Comparison of ENCODE assay signal across 19 cellular contexts in genomic region chr22:35448552-35448922, GRCh38. TPM values are rescaled to one million over a fixed set of nuclear protein-coding genes. Genes with fewer than 3 reads are reported as not detected.
DNase-seq lines count a peak whose midpoint lies in the region; ATAC-seq, FAIRE-seq and TF ChIP-seq lines count a peak whose summit lies in the region.
"Had no signal": no experiment of that assay in that cellular context is flagged by ENCODE, and none has a peak within 500 bp of the region (broad histone marks: within the 10 kb centered on the region; RNA-seq: fewer than 3 reads in every experiment).

No MANE protein-coding gene starts in this region.

- 78% methylated on average over 5 of the region's 6 CpGs; no CpG with 5 or more reads in 1 of the 2 experiments for WGBS in H1 (ENCODE audit: extremely low coverage in 1 of 2, insufficient coverage in 1 of 2, insufficient read length in 1 of 2, insufficient replicate concordance in 2 of 2, low coverage in 1 of 2, low lambda C conversion rate in 2 of 2, missing lambda C conversion rate in 1 of 2), 2 experiments

- H2BK12ac ChIP-seq in H1 (ENCODE audit: low read depth, low read length) = no peak overlapping the region

- peaks cover 33% of the 10 kb centered on the region for H3K36me3 Mint-ChIP-seq in stimulated activated effector memory CD8-positive, alpha-beta T cell treated with anti-CD3 and anti-CD28 coated beads, Interleukin-12 subunit alpha, Interleukin-12 subunit beta, amount 100 ng/mL, for 72 hours
- H3K36me3 Mint-ChIP-seq in activated T-helper 1 cell treated with anti-CD3 and anti-CD28 coated beads, Interleukin-12 subunit alpha, Interleukin-12 subunit beta, Interleukin-2, Interleukin-4 antibody, amounts not matched to agents 30 ng/mL and 10 ng/mL and 1 ng/mL, durations not matched to agents 14 hours and 24 hours and 36 hours (ENCODE audit: low read depth) = peaks cover 5% of the 10 kb centered on the region

- H3K4me1 Mint-ChIP-seq in stimulated activated effector memory CD8-positive, alpha-beta T cell treated with anti-CD3 and anti-CD28 coated beads, Interleukin-12 subunit alpha, Interleukin-12 subunit beta, amount 100 ng/mL, for 72 hours = peaks cover 18% of the 10 kb centered on the region
- H3K4me1 Mint-ChIP-seq in activated T-helper 1 cell treated with anti-CD3 and anti-CD28 coated beads, Interleukin-12 subunit alpha, Interleukin-12 subunit beta, Interleukin-2, Interleukin-4 antibody, amounts not matched to agents 30 ng/mL and 10 ng/mL and 1 ng/mL, durations not matched to agents 14 hours and 24 hours and 36 hours (ENCODE audit: low read depth) = peaks cover 10% of the 10 kb centered on the region

- TF ChIP-seq EP300 in H1 (IDR thresholded peaks at IDR 0.05; ENCODE audit: borderline replicate concordance in 1 of 2, low read depth in 2 of 2, low read length in 2 of 2) = no peak

- H2AFZ ChIP-seq in H1 (ENCODE audit: low read length) = no peak overlapping the region

- TF ChIP-seq CTCF in HEK293 (tag by site-specific recombination; IDR thresholded peaks at IDR 0.05) (no peak), H1 (IDR thresholded peaks at IDR 0.05; ENCODE audit: control extremely low read depth in 1 of 3, insufficient read depth in 1 of 3, low read depth in 1 of 3, low read length in 3 of 3) (no peak)

- no peaks in the 10 kb centered on the region for H3K27me3 ChIP-seq in H1 (replicated peaks in 1 of 4; ENCODE audit: control insufficient read depth in 3 of 4, extremely low read depth in 1 of 4, insufficient read depth in 3 of 4, low read length in 3 of 4)
- H3K27me3 ChIP-seq: Peyer's patch, SJSA1 had no signal

- no peaks in the 10 kb centered on the region; the same call in 1 of the 2 replicates for H3K79me1 ChIP-seq in H1 (ENCODE audit: low read depth, low read length)

- H3K56ac ChIP-seq in H1 (replicated peaks; ENCODE audit: insufficient read length, low read depth, low read length) = no peak overlapping the region

- no peak for TF ChIP-seq RAD21 in H1 (IDR thresholded peaks at IDR 0.05 in 1 of 2, conservative IDR thresholded peaks at IDR 0.05 in 1 of 2; ENCODE audit: low read depth in 2 of 2, low read length in 2 of 2)

- H3K4me3 ChIP-seq in HEK293 (ENCODE audit: low read depth, low read length) (no peak overlapping the region), H1 (ENCODE audit: extremely low read depth in 1 of 4, insufficient read depth in 2 of 4, low read depth in 3 of 4, low read length in 4 of 4) (no peak overlapping the region)
- H3K4me3 ChIP-seq: GM12878, Peyer's patch, SJSA1 had no signal

- H3K4me3 Mint-ChIP-seq in stimulated activated effector memory CD8-positive, alpha-beta T cell treated with anti-CD3 and anti-CD28 coated beads, Interleukin-12 subunit alpha, Interleukin-12 subunit beta, amount 100 ng/mL, for 72 hours = no peak overlapping the region
- no peak overlapping the region for H3K4me3 Mint-ChIP-seq in activated T-helper 1 cell treated with anti-CD3 and anti-CD28 coated beads, Interleukin-12 subunit alpha, Interleukin-12 subunit beta, Interleukin-2, Interleukin-4 antibody, amounts not matched to agents 30 ng/mL and 10 ng/mL and 1 ng/mL, durations not matched to agents 14 hours and 24 hours and 36 hours
- H3K4me3 Mint-ChIP-seq: HFFc6 had no signal

- no peak overlapping the region for H4K5ac ChIP-seq in H1 (ENCODE audit: insufficient read length, low read depth, low read length)

- H3K27ac ChIP-seq in HEK293 (ENCODE audit: extremely low read depth, low read depth, low read length) (no peak overlapping the region), H1 (ENCODE audit: low read depth, low read length) (no peak overlapping the region)
- H3K27ac ChIP-seq: 22Rv1, KMS-11, SJSA1 had no signal

- H3K4ac ChIP-seq in H1 (replicated peaks; ENCODE audit: insufficient read length, low read depth, low read length) = no peak overlapping the region

- H3K9me3 ChIP-seq in HEK293 (ENCODE audit: control insufficient read depth, insufficient read depth, low read depth, low read length) = no peaks in the 10 kb centered on the region
- H3K9me3 ChIP-seq in H1 (ENCODE audit: insufficient read depth in 2 of 2, low read depth in 1 of 2, low read length in 1 of 2) = no peaks in the 10 kb centered on the region
- H3K9me3 ChIP-seq: Peyer's patch, SJSA1 had no signal

- H3K27me3 Mint-ChIP-seq in activated T-helper 1 cell treated with anti-CD3 and anti-CD28 coated beads, Interleukin-12 subunit alpha, Interleukin-12 subunit beta, Interleukin-2, Interleukin-4 antibody, amounts not matched to agents 30 ng/mL and 10 ng/mL and 1 ng/mL, durations not matched to agents 14 hours and 24 hours and 36 hours (ENCODE audit: insufficient read depth) = no peaks in the 10 kb centered on the region
- H3K27me3 Mint-ChIP-seq: CD4-positive, CD25-positive, alpha-beta regulatory T cell had no signal

- POLR2A ChIA-PET in HEK293 (lab: Yijun Ruan, JAX) (interaction anchor here (0.6 kb wide), 1 partner anchor 121 kb away, joined by 3 read pairs; no protein-coding TSS in a partner anchor), H1 (lab: Charles Lee; ENCODE audit: partially characterized antibody) (interaction anchor here (1.0 kb wide), 1 partner anchor 12 kb away, joined by 3 read pairs; no protein-coding TSS in a partner anchor)

- 0 out of 4 replicates have a peak overlapping the region, but pooled peaks of 1 of the 2 experiments have one; percentile 3 for H3K4me2 ChIP-seq in H1 (ENCODE audit: insufficient read depth in 1 of 2, low read depth in 2 of 2, low read length in 2 of 2)
- H3K4me2 ChIP-seq: KMS-11 had no signal

- H3K23me2 ChIP-seq in H1 (ENCODE audit: low read depth, low read length) = no peaks in the 10 kb centered on the region

- 0 out of 2 replicates have a peak overlapping the region, but pooled peaks have one; percentile 3 for H3K18ac ChIP-seq in H1 (ENCODE audit: extremely low read depth, low read length)

- no peak overlapping the region for H3K23ac ChIP-seq in H1 (ENCODE audit: insufficient read length)

- ATAC-seq in stimulated activated effector memory CD8-positive, alpha-beta T cell treated with anti-CD3 and anti-CD28 coated beads, Interleukin-12 subunit alpha, Interleukin-12 subunit beta, amount 100 ng/mL, for 72 hours = no peak
- ATAC-seq in GM19463 (IDR thresholded peaks at IDR 0.05; ENCODE audit: unreplicated experiment) (no peak), HG02870 (IDR thresholded peaks at IDR 0.05; ENCODE audit: unreplicated experiment) (no peak)

- DNase-seq in NCI-H524 (lab: John Stamatoyannopoulos, UW) (peak; percentile 21 to 26), NCI-H524 treated with DMSO at 0.1 percent for 48 hours (lab: John Stamatoyannopoulos, UW) (no peak), H1 (ENCODE audit: low read depth in 1 of 2, low spot score in 2 of 2) (no peak)
- DNase-seq in stimulated activated effector memory CD8-positive, alpha-beta T cell treated with anti-CD3 and anti-CD28 coated beads, Interleukin-12 subunit alpha, Interleukin-12 subunit beta, amount 100 ng/mL, for 72 hours (ENCODE audit: low spot score in 2 of 2) = no peak
- DNase-seq in activated T-helper 1 cell treated with anti-CD3 and anti-CD28 coated beads, Interleukin-12 subunit alpha, Interleukin-12 subunit beta, Interleukin-2, Interleukin-4 antibody, amounts not matched to agents 30 ng/mL and 10 ng/mL and 1 ng/mL, durations not matched to agents 14 hours and 24 hours and 36 hours (ENCODE audit: low spot score) = no peak
- DNase-seq: AML-193; HFFc6; NCI-H1417 treated with DMSO at 0.1 percent for 48 hours; NCI-H1930; NK-92 treated with Interleukin-12 subunit alpha and Interleukin-12 subunit beta, amount 100 ng/mL, for 24 hours had no signal

- H3K36me3 ChIP-seq in HEK293 (ENCODE audit: control insufficient read depth in 2 of 2, insufficient read depth in 1 of 2, low read length in 2 of 2) (peaks cover 0 to 36% of the 10 kb centered on the region in 2 experiments; a peak in 1 of 3 replicates), H1 (ENCODE audit: control insufficient read depth in 2 of 4, insufficient read depth in 4 of 4, low read length in 3 of 4) (0 out of 8 replicates have a peak, but pooled peaks cover 0 to 5% (median 0%) of the 10 kb centered on the region in 4 experiments)
- H3K36me3 ChIP-seq: Peyer's patch had no signal

- H3K27ac Mint-ChIP-seq in stimulated activated effector memory CD8-positive, alpha-beta T cell treated with anti-CD3 and anti-CD28 coated beads, Interleukin-12 subunit alpha, Interleukin-12 subunit beta, amount 100 ng/mL, for 72 hours = peak overlapping the region; percentile 77
- H3K27ac Mint-ChIP-seq in activated T-helper 1 cell treated with anti-CD3 and anti-CD28 coated beads, Interleukin-12 subunit alpha, Interleukin-12 subunit beta, Interleukin-2, Interleukin-4 antibody, amounts not matched to agents 30 ng/mL and 10 ng/mL and 1 ng/mL, durations not matched to agents 14 hours and 24 hours and 36 hours = no peak overlapping the region
- H3K27ac Mint-ChIP-seq: HFFc6 had no signal

- CTCF ChIA-PET in HEK293 (lab: Yijun Ruan, JAX) = no interaction called here
- CTCF ChIA-PET in H1 (lab: Charles Lee; ENCODE audit: partially characterized antibody) = interaction anchor here (0.5 to 1.3 kb wide), 2 partner anchors 22 to 1545 kb away, joined by 3 read pairs; no protein-coding TSS in a partner anchor

- no peak overlapping the region for H2BK15ac ChIP-seq in H1 (ENCODE audit: low read length)

- H4K91ac ChIP-seq in H1 (replicated peaks; ENCODE audit: insufficient read length, low read length) = no peak overlapping the region

- no peak overlapping the region for H3K14ac ChIP-seq in H1 (ENCODE audit: insufficient read length)

- no peaks in the 10 kb centered on the region for H3K79me2 ChIP-seq in H1 (ENCODE audit: control insufficient read depth in 1 of 2, insufficient read depth in 2 of 2, low read length in 2 of 2)

- peaks cover 0 to 5% of the 10 kb centered on the region in 2 experiments for H4K20me1 ChIP-seq in H1 (replicated peaks in 1 of 2; ENCODE audit: control insufficient read depth in 1 of 2, insufficient read depth in 2 of 2, low read length in 2 of 2)

- no peak overlapping the region for H3K9ac ChIP-seq in H1 (replicated peaks in 1 of 4; ENCODE audit: extremely low read depth in 1 of 4, low read depth in 3 of 4, low read length in 3 of 4)
- H3K9ac ChIP-seq: KMS-11 had no signal

- no peak for FAIRE-seq in H1 (lab: Jason Lieb, UNC)
- FAIRE-seq: GM12878 had no signal

- no peak overlapping the region for H4K8ac ChIP-seq in H1 (ENCODE audit: extremely low read depth, insufficient read depth, low read length)

- no peak overlapping the region for H2BK120ac ChIP-seq in H1 (replicated peaks; ENCODE audit: low read depth, low read length)

- H2BK5ac ChIP-seq in H1 (ENCODE audit: low read depth, low read length) = no peak overlapping the region

- intact Hi-C loops in activated T-helper 1 cell treated with anti-CD3 and anti-CD28 coated beads, Interleukin-12 subunit alpha, Interleukin-12 subunit beta, Interleukin-2, Interleukin-4 antibody, amounts not matched to agents 30 ng/mL and 10 ng/mL and 1 ng/mL, durations not matched to agents 14 hours and 24 hours and 36 hours (cut with micrococcal nuclease) = no loop called here

- H3K4me1 ChIP-seq in HEK293 (ENCODE audit: control insufficient read depth, insufficient read depth, low read length) = peaks cover 7% of the 10 kb centered on the region
- peaks cover 0 to 5% (median 2%) of the 10 kb centered on the region in 4 experiments; a peak in 5 of 7 replicates for H3K4me1 ChIP-seq in H1 (replicated peaks in 1 of 4; ENCODE audit: control insufficient read depth in 3 of 4, insufficient read depth in 4 of 4, low read length in 3 of 4)

- H2BK20ac ChIP-seq in H1 (ENCODE audit: low read length) = no peak overlapping the region

- no peak for TF ChIP-seq POLR2A in H1 (IDR thresholded peaks at IDR 0.05; ENCODE audit: control extremely low read depth in 1 of 2, low read depth in 2 of 2, low read length in 2 of 2)

- H3K9me3 Mint-ChIP-seq in stimulated activated effector memory CD8-positive, alpha-beta T cell treated with anti-CD3 and anti-CD28 coated beads, Interleukin-12 subunit alpha, Interleukin-12 subunit beta, amount 100 ng/mL, for 72 hours = no peaks in the 10 kb centered on the region
- H3K9me3 Mint-ChIP-seq in activated T-helper 1 cell treated with anti-CD3 and anti-CD28 coated beads, Interleukin-12 subunit alpha, Interleukin-12 subunit beta, Interleukin-2, Interleukin-4 antibody, amounts not matched to agents 30 ng/mL and 10 ng/mL and 1 ng/mL, durations not matched to agents 14 hours and 24 hours and 36 hours = no peaks in the 10 kb centered on the region
- H3K9me3 Mint-ChIP-seq: CD4-positive, CD25-positive, alpha-beta regulatory T cell; HFFc6 had no signal

- 0 out of 2 replicates have a peak overlapping the region, but pooled peaks have one; percentile 9 for H2AK5ac ChIP-seq in H1 (ENCODE audit: low read depth, low read length)

RNA-seq across cellular contexts. Expression of gene MCM5, which starts 48.6 kb away (rescaled TPM):
- 297 and 305 TPM in 2 replicates for total RNA-seq in H1 (2021; fragmentation: NEBNext Ultra II Directional; extraction: Animal tissue kit (Norgen Biotek cat#: 25700))
- 210 and 243 TPM in 2 replicates for polyA plus RNA-seq in H1 (2011; rRNA removed)
- polyA plus RNA-seq in H1 (2011; cell fraction: cytosol; rRNA removed) = 212 TPM
- 524 TPM for polyA plus RNA-seq in H1 (2011; cell fraction: nucleus; rRNA removed)
- polyA plus RNA-seq in H1 (2012, experiment 1 of 2) = 221 to 290 TPM (median 254 TPM) in 4 replicates
- polyA plus RNA-seq in H1 (2012, experiment 2 of 2) = 144 TPM
- 120 TPM for polyA plus RNA-seq in H1 (2013, experiment 1 of 2)
- 108 TPM for polyA plus RNA-seq in H1 (2013, experiment 2 of 2)
- polyA minus RNA-seq in H1 (2011; rRNA and poly(A)+ RNA removed) = 447 and 449 TPM in 2 replicates
- polyA minus RNA-seq in H1 (2011; cell fraction: cytosol; rRNA and poly(A)+ RNA removed) = 271 TPM
- 249 TPM for polyA minus RNA-seq in H1 (2011; cell fraction: nucleus; rRNA and poly(A)+ RNA removed)
- 297 and 307 TPM in 2 replicates for total RNA-seq in activated T-helper 1 cell treated with anti-CD3 and anti-CD28 coated beads, Interleukin-12 subunit alpha, Interleukin-12 subunit beta, Interleukin-2, Interleukin-4 antibody, amounts not matched to agents 30 ng/mL and 10 ng/mL and 1 ng/mL, durations not matched to agents 14 hours and 24 hours and 36 hours

Comparison
In these comparisons a context has a peak if more than half of its experiments do, and no peak if none do; other contexts are left out.
1. DNase-seq: peak in NCI-H524 (2 of 2); none in NCI-H524 treated with DMSO at 0.1 percent for 48 hours (single experiment), H1 (0 of 2), stimulated activated effector memory CD8-positive, alpha-beta T cell treated with anti-CD3 and anti-CD28 coated beads, Interleukin-12 subunit alpha, Interleukin-12 subunit beta, amount 100 ng/mL, for 72 hours (0 of 2) and activated T-helper 1 cell treated with anti-CD3 and anti-CD28 coated beads, Interleukin-12 subunit alpha, Interleukin-12 subunit beta, Interleukin-2, Interleukin-4 antibody, amounts not matched to agents 30 ng/mL and 10 ng/mL and 1 ng/mL, durations not matched to agents 14 hours and 24 hours and 36 hours (single experiment).